Comparison of ENCODE assay signal across 20 cellular contexts in genomic region chr17:81556863-81557262, GRCh38. TPM values are rescaled to one million over a fixed set of nuclear protein-coding genes. Genes with fewer than 3 reads are reported as not detected.
DNase-seq lines count a peak whose midpoint lies in the region; ATAC-seq, FAIRE-seq and TF ChIP-seq lines count a peak whose summit lies in the region.
"Had no signal": no experiment of that assay in that cellular context is flagged by ENCODE, and none has a peak within 500 bp of the region (broad histone marks: within the 10 kb centered on the region; RNA-seq: fewer than 3 reads in every experiment).

No MANE protein-coding gene starts in this region.

- H3K27ac Mint-ChIP-seq in activated CD4-positive, alpha-beta memory T cell treated with anti-CD3 and anti-CD28 coated beads, Interleukin-2, amount 10 ng/mL, durations not matched to agents 7 days and 5 days = peak overlapping the region; percentile 4
- H3K27ac Mint-ChIP-seq in activated CD4-positive, alpha-beta memory T cell treated with anti-CD3 and anti-CD28 coated beads for 36 hours = no peak overlapping the region
- no peak overlapping the region for H3K27ac Mint-ChIP-seq in effector memory CD8-positive, alpha-beta T cell
- H3K27ac Mint-ChIP-seq: natural killer cell treated with Interleukin-12 subunit alpha and Interleukin-12 subunit beta and Interleukin-15 and Interleukin-18, amount 100 ng/mL, for 72 hours; T-helper 2 cell treated with Interferon-gamma antibody and Interleukin-4, amounts not matched to agents 5 μg/mL and 100 μg/mL, for 36 hours; type B pancreatic cell had no signal

- no peak for DNase-seq in activated CD4-positive, alpha-beta memory T cell treated with anti-CD3 and anti-CD28 coated beads, Interleukin-2, amount 10 ng/mL, durations not matched to agents 7 days and 5 days
- DNase-seq in activated CD4-positive, alpha-beta memory T cell treated with anti-CD3 and anti-CD28 coated beads for 36 hours = no peak
- DNase-seq in NCI-H2196 treated with DMSO at 0.1 percent for 48 hours (lab: John Stamatoyannopoulos, UW; ENCODE audit: unreplicated experiment) (peak; percentile 29), endothelial cell of umbilical vein (ENCODE audit: low read depth, low spot score) (no peak), gastrocnemius medialis (no peak), NCI-H1105 treated with DMSO at 0.1 percent for 48 hours (lab: John Stamatoyannopoulos, UW) (no peak)
- DNase-seq in effector memory CD8-positive, alpha-beta T cell = no peak
- DNase-seq: activated CD4-positive, CD25-positive, alpha-beta regulatory T cell; DMS79 treated with DMSO at 0.1 percent for 48 hours; esophagus squamous epithelium; NCI-H1436; NCI-H446; stimulated activated CD4-positive, alpha-beta T cell treated with anti-CD3 and anti-CD28 coated beads, Interleukin-15, amount 100 ng/mL, for 24 hours; stimulated activated naive CD4-positive, alpha-beta T cell treated with Interleukin-2 at 50 U/mL for 16 hours had no signal

- no peak overlapping the region for H3K4me3 ChIP-seq in endothelial cell of umbilical vein (replicated peaks in 1 of 3; ENCODE audit: insufficient read depth in 1 of 3, low read depth in 1 of 3, low read length in 3 of 3)
- H3K4me3 ChIP-seq in gastrocnemius medialis = no peak overlapping the region
- H3K4me3 ChIP-seq: breast epithelium, esophagus squamous epithelium, SJSA1 had no signal

- peaks cover 17% of the 10 kb centered on the region for H3K4me1 Mint-ChIP-seq in activated CD4-positive, alpha-beta memory T cell treated with anti-CD3 and anti-CD28 coated beads, Interleukin-2, amount 10 ng/mL, durations not matched to agents 7 days and 5 days
- peaks cover 23% of the 10 kb centered on the region for H3K4me1 Mint-ChIP-seq in activated CD4-positive, alpha-beta memory T cell treated with anti-CD3 and anti-CD28 coated beads for 36 hours (ENCODE audit: low read depth)
- peaks cover 9 to 15% of the 10 kb centered on the region in 2 donors for H3K4me1 Mint-ChIP-seq in effector memory CD8-positive, alpha-beta T cell (ENCODE audit: low read depth in 2 of 2)

- no peaks in the 10 kb centered on the region for H4K20me1 ChIP-seq in endothelial cell of umbilical vein (replicated peaks; ENCODE audit: control insufficient read depth, extremely low read depth, insufficient read depth, low read length)

- CTCF ChIA-PET in activated CD4-positive, alpha-beta memory T cell treated with anti-CD3 and anti-CD28 coated beads, Interleukin-2, amount 10 ng/mL, durations not matched to agents 7 days and 5 days (lab: Charles Lee) = interaction anchor here (1.1 to 1.2 kb wide), 2 partner anchors 11 to 44 kb away, joined by 3 read pairs; no protein-coding TSS in a partner anchor
- CTCF ChIA-PET in activated CD4-positive, alpha-beta memory T cell treated with anti-CD3 and anti-CD28 coated beads for 36 hours (lab: Charles Lee) = no interaction called here
- CTCF ChIA-PET in endothelial cell of umbilical vein (lab: Charles Lee) = interaction anchor here (1.0 to 1.7 kb wide), 5 partner anchors 10 to 45 kb away, joined by 3 to 9 read pairs (median 4); no protein-coding TSS in a partner anchor

- peaks cover 0 to 33% of the 10 kb centered on the region in 2 experiments for H3K36me3 ChIP-seq in endothelial cell of umbilical vein (ENCODE audit: control insufficient read depth in 2 of 2, extremely low read depth in 1 of 2, insufficient read depth in 2 of 2, low read length in 2 of 2)
- H3K36me3 ChIP-seq in gastrocnemius medialis = peaks cover 0 to 51% of the 10 kb centered on the region in 2 donors
- H3K36me3 ChIP-seq: breast epithelium had no signal

- no peak for TF ChIP-seq POLR2A in endothelial cell of umbilical vein (IDR thresholded peaks at IDR 0.05; ENCODE audit: low read depth, low read length)
- no peak for TF ChIP-seq POLR2A in gastrocnemius medialis (IDR thresholded peaks at IDR 0.05)

- H3K36me3 Mint-ChIP-seq in activated CD4-positive, alpha-beta memory T cell treated with anti-CD3 and anti-CD28 coated beads, Interleukin-2, amount 10 ng/mL, durations not matched to agents 7 days and 5 days (ENCODE audit: low read depth) = peaks cover 21% of the 10 kb centered on the region
- H3K36me3 Mint-ChIP-seq in activated CD4-positive, alpha-beta memory T cell treated with anti-CD3 and anti-CD28 coated beads for 36 hours = peaks cover 15% of the 10 kb centered on the region
- peaks cover 37% of the 10 kb centered on the region for H3K36me3 Mint-ChIP-seq in effector memory CD8-positive, alpha-beta T cell (ENCODE audit: insufficient read depth)
- H3K36me3 Mint-ChIP-seq: natural killer cell treated with Interleukin-12 subunit alpha and Interleukin-12 subunit beta and Interleukin-15 and Interleukin-18, amount 100 ng/mL, for 72 hours had no signal

- TF ChIP-seq CTCF in endothelial cell of umbilical vein (IDR thresholded peaks at IDR 0.05; ENCODE audit: extremely low read depth in 1 of 2, insufficient read depth in 1 of 2, low read depth in 1 of 2, low read length in 2 of 2) (no peak), gastrocnemius medialis (IDR thresholded peaks at IDR 0.05 in 4 of 5, conservative IDR thresholded peaks at IDR 0.05 in 1 of 5) (no peak)

- H3K4me3 Mint-ChIP-seq in activated CD4-positive, alpha-beta memory T cell treated with anti-CD3 and anti-CD28 coated beads, Interleukin-2, amount 10 ng/mL, durations not matched to agents 7 days and 5 days = no peak overlapping the region
- H3K4me3 Mint-ChIP-seq in activated CD4-positive, alpha-beta memory T cell treated with anti-CD3 and anti-CD28 coated beads for 36 hours = no peak overlapping the region
- H3K4me3 Mint-ChIP-seq in effector memory CD8-positive, alpha-beta T cell = no peak overlapping the region
- H3K4me3 Mint-ChIP-seq: natural killer cell treated with Interleukin-12 subunit alpha and Interleukin-12 subunit beta and Interleukin-15 and Interleukin-18, amount 100 ng/mL, for 72 hours; T-helper 2 cell treated with Interferon-gamma antibody and Interleukin-4, amounts not matched to agents 5 μg/mL and 100 μg/mL, for 36 hours; type B pancreatic cell had no signal

- H3K4me1 ChIP-seq in endothelial cell of umbilical vein (ENCODE audit: control insufficient read depth, extremely low read depth, insufficient read depth, low read length) = peaks cover 50% of the 10 kb centered on the region
- H3K4me1 ChIP-seq in gastrocnemius medialis = peaks cover 21 to 24% of the 10 kb centered on the region in 2 donors

- no peak overlapping the region for H3K4me2 ChIP-seq in endothelial cell of umbilical vein (ENCODE audit: insufficient read depth, low read length)

- intact Hi-C loops in activated CD4-positive, alpha-beta memory T cell treated with anti-CD3 and anti-CD28 coated beads for 36 hours (cut with micrococcal nuclease) = no loop called here
- intact Hi-C loops in endothelial cell of umbilical vein (cut with micrococcal nuclease) (no loop called here), gastrocnemius medialis (cut with DNase I; ENCODE audit: low total_unique reads) (loop anchor here (5.0 kb wide), 1 partner anchor 45 kb away; no protein-coding TSS in a partner anchor)

- in situ Hi-C loops in gastrocnemius medialis (cut with MboI; ENCODE audit: low sequenced_read_pairs in 4 of 4) = no loop called here

- H3K9me1 ChIP-seq in endothelial cell of umbilical vein (replicated peaks; ENCODE audit: control insufficient read depth, extremely low read depth, insufficient read depth, low read length) = no peaks in the 10 kb centered on the region

- TSS peak; percentile 25 for BruUV-seq in endothelial cell of umbilical vein (replicated peaks; lab: Mats Ljungman, UMichigan)

- ATAC-seq in gastrocnemius medialis (no peak), HG03521 (IDR thresholded peaks at IDR 0.05; ENCODE audit: unreplicated experiment) (no peak)
- ATAC-seq in effector memory CD8-positive, alpha-beta T cell (replicated peaks) = no peak
- ATAC-seq: natural killer cell treated with Interleukin-12 subunit alpha and Interleukin-12 subunit beta and Interleukin-15 and Interleukin-18, amount 100 ng/mL, for 72 hours had no signal

- POLR2A ChIA-PET in activated CD4-positive, alpha-beta memory T cell treated with anti-CD3 and anti-CD28 coated beads, Interleukin-2, amount 10 ng/mL, durations not matched to agents 7 days and 5 days (lab: Charles Lee) = no interaction called here
- POLR2A ChIA-PET in activated CD4-positive, alpha-beta memory T cell treated with anti-CD3 and anti-CD28 coated beads for 36 hours (lab: Charles Lee) = no interaction called here
- POLR2A ChIA-PET in endothelial cell of umbilical vein (lab: Charles Lee) = no interaction called here

- H3K27me3 Mint-ChIP-seq in activated CD4-positive, alpha-beta memory T cell treated with anti-CD3 and anti-CD28 coated beads, Interleukin-2, amount 10 ng/mL, durations not matched to agents 7 days and 5 days = no peaks in the 10 kb centered on the region
- H3K27me3 Mint-ChIP-seq in activated CD4-positive, alpha-beta memory T cell treated with anti-CD3 and anti-CD28 coated beads for 36 hours = no peaks in the 10 kb centered on the region
- H3K27me3 Mint-ChIP-seq in effector memory CD8-positive, alpha-beta T cell = no peaks in the 10 kb centered on the region
- H3K27me3 Mint-ChIP-seq: natural killer cell treated with Interleukin-12 subunit alpha and Interleukin-12 subunit beta and Interleukin-15 and Interleukin-18, amount 100 ng/mL, for 72 hours; type B pancreatic cell had no signal

- H2AFZ ChIP-seq in endothelial cell of umbilical vein (ENCODE audit: low read depth, low read length) = no peak overlapping the region

- no peak overlapping the region for H3K9ac ChIP-seq in endothelial cell of umbilical vein (replicated peaks; ENCODE audit: extremely low read depth, insufficient read depth, low read length)

- H3K27ac ChIP-seq in endothelial cell of umbilical vein (ENCODE audit: insufficient read depth, low read depth, low read length) = peak overlapping the region; percentile 16
- peak overlapping the region; percentile 77 to 91 (median 84) for H3K27ac ChIP-seq in gastrocnemius medialis
- H3K27ac ChIP-seq: breast epithelium, esophagus squamous epithelium, SJSA1 had no signal

- H3K27me3 ChIP-seq in endothelial cell of umbilical vein (ENCODE audit: control insufficient read depth in 2 of 2, insufficient read depth in 2 of 2, low read length in 2 of 2) = no peaks in the 10 kb centered on the region
- H3K27me3 ChIP-seq in gastrocnemius medialis = no peaks in the 10 kb centered on the region
- H3K27me3 ChIP-seq: breast epithelium, esophagus squamous epithelium, SJSA1 had no signal

- no peaks in the 10 kb centered on the region for H3K9me3 Mint-ChIP-seq in activated CD4-positive, alpha-beta memory T cell treated with anti-CD3 and anti-CD28 coated beads, Interleukin-2, amount 10 ng/mL, durations not matched to agents 7 days and 5 days
- no peaks in the 10 kb centered on the region for H3K9me3 Mint-ChIP-seq in activated CD4-positive, alpha-beta memory T cell treated with anti-CD3 and anti-CD28 coated beads for 36 hours
- no peaks in the 10 kb centered on the region for H3K9me3 Mint-ChIP-seq in effector memory CD8-positive, alpha-beta T cell
- H3K9me3 Mint-ChIP-seq: natural killer cell treated with Interleukin-12 subunit alpha and Interleukin-12 subunit beta and Interleukin-15 and Interleukin-18, amount 100 ng/mL, for 72 hours; T-helper 2 cell treated with Interferon-gamma antibody and Interleukin-4, amounts not matched to agents 5 μg/mL and 100 μg/mL, for 36 hours; type B pancreatic cell had no signal

- dilution Hi-C loops in endothelial cell of umbilical vein (cut with MboI; ENCODE audit: extremely low pct_ligation_motif_present, low sequenced_read_pairs) = no loop called here

- no peaks in the 10 kb centered on the region for H3K9me3 ChIP-seq in endothelial cell of umbilical vein (replicated peaks; ENCODE audit: control insufficient read depth, insufficient read depth, low read length)
- H3K9me3 ChIP-seq in gastrocnemius medialis = no peaks in the 10 kb centered on the region
- H3K9me3 ChIP-seq: breast epithelium, esophagus squamous epithelium had no signal

- H3K79me2 ChIP-seq in endothelial cell of umbilical vein (ENCODE audit: control insufficient read depth, insufficient read depth, low read length) = peaks cover under 1% of the 10 kb centered on the region

- no peak for FAIRE-seq in endothelial cell of umbilical vein (lab: Jason Lieb, UNC)

RNA-seq across cellular contexts. Expression of gene FAAP100, which starts 4.7 kb away (rescaled TPM):
- 10 to 100 TPM; 29.0 TPM for total RNA-seq in activated CD4-positive, alpha-beta memory T cell treated with anti-CD3 and anti-CD28 coated beads, Interleukin-2, amount 10 ng/mL, durations not matched to agents 7 days and 5 days
- 10 to 100 TPM; 33.5 to 39.7 TPM for total RNA-seq in activated CD4-positive, alpha-beta memory T cell treated with anti-CD3 and anti-CD28 coated beads for 36 hours
- 50.2 and 54.3 TPM in 2 replicates for total RNA-seq in endothelial cell of umbilical vein
- 35.4 and 40.4 TPM in 2 replicates for polyA plus RNA-seq in endothelial cell of umbilical vein
- polyA plus RNA-seq in endothelial cell of umbilical vein (2011; cell fraction: cytosol; rRNA removed) = 18.0 and 31.7 TPM in 2 replicates
- polyA plus RNA-seq in endothelial cell of umbilical vein (2011; cell fraction: nucleus; rRNA removed) = 58.5 and 65.6 TPM in 2 replicates
- 17.9 and 28.1 TPM in 2 replicates for polyA plus RNA-seq in endothelial cell of umbilical vein (2012)
- 21.6 and 30.8 TPM in 2 replicates for polyA minus RNA-seq in endothelial cell of umbilical vein
- polyA minus RNA-seq in endothelial cell of umbilical vein (2011; cell fraction: cytosol; rRNA and poly(A)+ RNA removed) = 7.8 TPM
- 34.6 and 44.7 TPM in 2 replicates for polyA minus RNA-seq in endothelial cell of umbilical vein (2011; cell fraction: nucleus; rRNA and poly(A)+ RNA removed)
- total RNA-seq in gastrocnemius medialis = 10 to 100 TPM; 14.4 to 27.9 (median 15.6) TPM

RNA-seq across cellular contexts. Expression of gene FSCN2, which starts 28.7 kb away (rescaled TPM):
- under 1 TPM; 0.43 to 0.50 TPM for total RNA-seq in activated CD4-positive, alpha-beta memory T cell treated with anti-CD3 and anti-CD28 coated beads, Interleukin-2, amount 10 ng/mL, durations not matched to agents 7 days and 5 days
- under 1 TPM; 0.33 to 0.46 TPM for total RNA-seq in activated CD4-positive, alpha-beta memory T cell treated with anti-CD3 and anti-CD28 coated beads for 36 hours
- 0.58 and 0.71 TPM in 2 replicates for total RNA-seq in endothelial cell of umbilical vein
- 0.32 and 0.46 TPM in 2 replicates for polyA plus RNA-seq in endothelial cell of umbilical vein
- polyA plus RNA-seq in endothelial cell of umbilical vein (2011; cell fraction: cytosol; rRNA removed) = 0.06 and 0.10 TPM in 2 replicates
- 0.43 and 0.87 TPM in 2 replicates for polyA plus RNA-seq in endothelial cell of umbilical vein (2011; cell fraction: nucleus; rRNA removed)
- polyA plus RNA-seq in endothelial cell of umbilical vein (2012) = 0.12 and 0.25 TPM in 2 replicates
- polyA minus RNA-seq in endothelial cell of umbilical vein = 0.41 TPM in 1 of 2 replicates, not detected in the other
- polyA minus RNA-seq in endothelial cell of umbilical vein (2011; cell fraction: cytosol; rRNA and poly(A)+ RNA removed) = 1.1 TPM
- polyA minus RNA-seq in endothelial cell of umbilical vein (2011; cell fraction: nucleus; rRNA and poly(A)+ RNA removed) = 0.67 and 1.4 TPM in 2 replicates
- total RNA-seq in gastrocnemius medialis = under 1 TPM in 2 of 4 donors, not detected in 2; 0.20 to 0.46 TPM

RNA-seq across cellular contexts. Expression of gene ACTG1, which starts 44.3 kb away (rescaled TPM):
- 1,000 to 10,000 TPM; 3,658 to 3,769 TPM for total RNA-seq in activated CD4-positive, alpha-beta memory T cell treated with anti-CD3 and anti-CD28 coated beads, Interleukin-2, amount 10 ng/mL, durations not matched to agents 7 days and 5 days
- 1,000 to 10,000 TPM; 3,773 to 3,928 TPM for total RNA-seq in activated CD4-positive, alpha-beta memory T cell treated with anti-CD3 and anti-CD28 coated beads for 36 hours
- 6,127 and 6,180 TPM in 2 replicates for total RNA-seq in endothelial cell of umbilical vein
- polyA plus RNA-seq in endothelial cell of umbilical vein = 7,850 and 10,663 TPM in 2 replicates
- 8,486 and 8,491 TPM in 2 replicates for polyA plus RNA-seq in endothelial cell of umbilical vein (2011; cell fraction: cytosol; rRNA removed)
- 3,539 and 4,015 TPM in 2 replicates for polyA plus RNA-seq in endothelial cell of umbilical vein (2011; cell fraction: nucleus; rRNA removed)
- 6,029 and 7,831 TPM in 2 replicates for polyA plus RNA-seq in endothelial cell of umbilical vein (2012)
- 1,957 and 3,242 TPM in 2 replicates for polyA minus RNA-seq in endothelial cell of umbilical vein
- 776 TPM for polyA minus RNA-seq in endothelial cell of umbilical vein (2011; cell fraction: cytosol; rRNA and poly(A)+ RNA removed)
- polyA minus RNA-seq in endothelial cell of umbilical vein (2011; cell fraction: nucleus; rRNA and poly(A)+ RNA removed) = 664 and 1,635 TPM in 2 replicates
- 100 to 1,000 TPM; 322 to 934 (median 415) TPM for total RNA-seq in gastrocnemius medialis
